Comparison of ENCODE assay signal across 26 cellular contexts in the genomic region with DNA sequence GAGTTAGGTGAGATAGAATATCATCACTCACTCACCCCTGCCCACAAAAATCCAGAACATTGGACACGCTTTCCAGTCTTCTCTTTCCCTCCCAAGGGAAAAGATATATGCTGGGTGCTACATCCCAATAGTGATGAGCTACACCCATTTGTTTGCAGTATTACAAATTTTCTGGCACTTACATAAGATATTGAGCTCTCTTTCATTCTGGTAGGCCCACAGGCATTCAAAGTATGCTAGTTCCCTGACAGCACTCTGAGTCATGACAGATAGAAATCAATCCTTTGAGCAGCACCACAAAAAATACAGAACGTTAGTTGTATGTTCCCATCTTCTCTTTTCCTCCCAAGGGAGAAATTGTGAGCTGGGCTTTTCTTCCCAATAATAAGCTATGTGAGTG.
A peak's percentile ranks its signal among the peaks of the same experiment; 100 is the strongest.
DNase-seq lines count a peak whose midpoint lies in the region; FAIRE-seq and TF ChIP-seq lines count a peak whose summit lies in the region.
"Had no signal": no experiment of that assay in that cellular context is flagged by ENCODE, and none has a peak within 500 bp of the region (broad histone marks: within the 10 kb centered on the region; RNA-seq: fewer than 3 reads in every experiment).

No MANE protein-coding gene starts in this region.

- H3K4me3 ChIP-seq in MG63 (no peak overlapping the region), astrocyte of the spinal cord (ENCODE audit: low read depth, low read length) (no peak overlapping the region)
- H3K4me3 ChIP-seq: coronary artery, right atrium auricular region, SK-N-MC, tibial nerve had no signal

- peak; percentile 16 for DNase-seq in Calu3
- peak; percentile 0 for DNase-seq in MG63
- DNase-seq in astrocyte of the spinal cord (ENCODE audit: low read depth, low spot score), result peak; percentile 73
- DNase-seq in islet precursor cell, result peak; percentile 67
- no peak for DNase-seq in activated T-helper 2 cell treated with anti-CD3 and anti-CD28 coated beads, Interferon-gamma antibody, Interleukin-2, Interleukin-4, amounts not matched to agents 10 μg/mL and 5 μg/mL and 100 μg/mL, durations not matched to agents 14 hours and 24 hours and 36 hours (ENCODE audit: low spot score)
- no peak for DNase-seq in frontal cortex (ENCODE audit: low spot score in 2 of 2)
- no peak for DNase-seq in GM03348 (ENCODE audit: low spot score)
- no peak for DNase-seq in activated naive CD4-positive, alpha-beta T cell treated with anti-CD3 and anti-CD28 coated beads, Interleukin-2, amount 10 ng/mL, durations not matched to agents 7 days and 5 days
- DNase-seq: activated CD4-positive, alpha-beta T cell treated with anti-CD3 and anti-CD28 coated beads for 36 hours; activated CD8-positive, alpha-beta memory T cell treated with anti-CD3 and anti-CD28 coated beads, Interleukin-2, amount 10 ng/mL, durations not matched to agents 7 days and 5 days; activated effector memory CD4-positive, alpha-beta T cell treated with Interleukin-2 at 50 U/mL for 16 hours; DMS153; NCI-H1105 treated with DMSO at 0.1 percent for 48 hours; NCI-H748 treated with DMSO at 0.1 percent for 48 hours; nucleus accumbens; OCI-M1; stimulated activated CD4-positive, alpha-beta T cell treated with anti-CD3 and anti-CD28 coated beads, Interleukin-15, amount 100 ng/mL, for 24 hours; stimulated activated naive B cell treated with anti-CD40 and anti-IgM and Interleukin-4, amounts not matched to agents 10 μg/mL and 1 μg/mL and 100 μg/mL, for 72 hours; T1000 had no signal

- CTCF ChIA-PET in Calu3 (lab: Charles Lee), result no interaction called here
- CTCF ChIA-PET in activated naive CD4-positive, alpha-beta T cell treated with anti-CD3 and anti-CD28 coated beads, Interleukin-2, amount 10 ng/mL, durations not matched to agents 7 days and 5 days (lab: Charles Lee), result no interaction called here

- no peaks in the 10 kb centered on the region for H3K9me3 ChIP-seq in MG63

- no peaks in the 10 kb centered on the region for H3K27me3 ChIP-seq in MG63
- H3K27me3 ChIP-seq: right atrium auricular region, tibial nerve had no signal

- no peak overlapping the region for H3K27ac Mint-ChIP-seq in Calu3 (ENCODE audit: unreplicated experiment)
- no peak overlapping the region for H3K27ac Mint-ChIP-seq in activated T-helper 2 cell treated with anti-CD3 and anti-CD28 coated beads, Interferon-gamma antibody, Interleukin-2, Interleukin-4, amounts not matched to agents 10 μg/mL and 5 μg/mL and 100 μg/mL, durations not matched to agents 14 hours and 24 hours and 36 hours
- H3K27ac Mint-ChIP-seq in activated naive CD4-positive, alpha-beta T cell treated with anti-CD3 and anti-CD28 coated beads, Interleukin-2, amount 10 ng/mL, durations not matched to agents 7 days and 5 days, result no peak overlapping the region
- H3K27ac Mint-ChIP-seq: activated CD4-positive, alpha-beta T cell treated with anti-CD3 and anti-CD28 coated beads for 36 hours; activated CD8-positive, alpha-beta memory T cell treated with anti-CD3 and anti-CD28 coated beads, Interleukin-2, amount 10 ng/mL, durations not matched to agents 7 days and 5 days; CD14-positive monocyte; stimulated activated naive B cell treated with anti-CD40 and anti-IgM and Interleukin-4, amounts not matched to agents 10 μg/mL and 1 μg/mL and 100 μg/mL, for 72 hours had no signal

- in situ Hi-C loops in astrocyte of the spinal cord (cut with HindIII; ENCODE audit: low sequenced_read_pairs), result no loop called here

- BruUV-seq in Calu3 (replicated peaks; lab: Mats Ljungman, UMichigan), result no TSS peak

- TF ChIP-seq CTCF in Calu3 (IDR thresholded peaks at IDR 0.05; ENCODE audit: unreplicated experiment) (no peak), astrocyte of the spinal cord (IDR thresholded peaks at IDR 0.05; ENCODE audit: low read depth, low read length) (no peak)

- FAIRE-seq in frontal cortex (lab: Jason Lieb, UNC), result no peak
- FAIRE-seq: GM18507, H1 had no signal

- H3K36me3 Mint-ChIP-seq in Calu3 (ENCODE audit: insufficient read depth, unreplicated experiment), result no peaks in the 10 kb centered on the region
- H3K36me3 Mint-ChIP-seq in activated T-helper 2 cell treated with anti-CD3 and anti-CD28 coated beads, Interferon-gamma antibody, Interleukin-2, Interleukin-4, amounts not matched to agents 10 μg/mL and 5 μg/mL and 100 μg/mL, durations not matched to agents 14 hours and 24 hours and 36 hours (ENCODE audit: low read depth), result no peaks in the 10 kb centered on the region
- H3K36me3 Mint-ChIP-seq in activated naive CD4-positive, alpha-beta T cell treated with anti-CD3 and anti-CD28 coated beads, Interleukin-2, amount 10 ng/mL, durations not matched to agents 7 days and 5 days, result no peaks in the 10 kb centered on the region
- H3K36me3 Mint-ChIP-seq: activated CD8-positive, alpha-beta memory T cell treated with anti-CD3 and anti-CD28 coated beads, Interleukin-2, amount 10 ng/mL, durations not matched to agents 7 days and 5 days; CD14-positive monocyte; stimulated activated naive B cell treated with anti-CD40 and anti-IgM and Interleukin-4, amounts not matched to agents 10 μg/mL and 1 μg/mL and 100 μg/mL, for 72 hours had no signal

- no peak overlapping the region for H3K4me3 Mint-ChIP-seq in Calu3 (ENCODE audit: low read depth, unreplicated experiment)
- no peak overlapping the region for H3K4me3 Mint-ChIP-seq in activated T-helper 2 cell treated with anti-CD3 and anti-CD28 coated beads, Interferon-gamma antibody, Interleukin-2, Interleukin-4, amounts not matched to agents 10 μg/mL and 5 μg/mL and 100 μg/mL, durations not matched to agents 14 hours and 24 hours and 36 hours (ENCODE audit: low read depth)
- H3K4me3 Mint-ChIP-seq in activated naive CD4-positive, alpha-beta T cell treated with anti-CD3 and anti-CD28 coated beads, Interleukin-2, amount 10 ng/mL, durations not matched to agents 7 days and 5 days, result no peak overlapping the region
- H3K4me3 Mint-ChIP-seq: activated CD4-positive, alpha-beta T cell treated with anti-CD3 and anti-CD28 coated beads for 36 hours; activated CD8-positive, alpha-beta memory T cell treated with anti-CD3 and anti-CD28 coated beads, Interleukin-2, amount 10 ng/mL, durations not matched to agents 7 days and 5 days; CD14-positive monocyte; stimulated activated naive B cell treated with anti-CD40 and anti-IgM and Interleukin-4, amounts not matched to agents 10 μg/mL and 1 μg/mL and 100 μg/mL, for 72 hours had no signal

- intact Hi-C loops in Calu3 (cut with micrococcal nuclease; ENCODE audit: unreplicated experiment), result no loop called here
- intact Hi-C loops in activated T-helper 2 cell treated with anti-CD3 and anti-CD28 coated beads, Interferon-gamma antibody, Interleukin-2, Interleukin-4, amounts not matched to agents 10 μg/mL and 5 μg/mL and 100 μg/mL, durations not matched to agents 14 hours and 24 hours and 36 hours (cut with micrococcal nuclease), result no loop called here

- H3K4me1 Mint-ChIP-seq in Calu3 (ENCODE audit: low read depth, unreplicated experiment), result peaks cover 12% of the 10 kb centered on the region
- no peaks in the 10 kb centered on the region for H3K4me1 Mint-ChIP-seq in activated T-helper 2 cell treated with anti-CD3 and anti-CD28 coated beads, Interferon-gamma antibody, Interleukin-2, Interleukin-4, amounts not matched to agents 10 μg/mL and 5 μg/mL and 100 μg/mL, durations not matched to agents 14 hours and 24 hours and 36 hours (ENCODE audit: low read depth)
- no peaks in the 10 kb centered on the region for H3K4me1 Mint-ChIP-seq in activated naive CD4-positive, alpha-beta T cell treated with anti-CD3 and anti-CD28 coated beads, Interleukin-2, amount 10 ng/mL, durations not matched to agents 7 days and 5 days
- H3K4me1 Mint-ChIP-seq: activated CD4-positive, alpha-beta T cell treated with anti-CD3 and anti-CD28 coated beads for 36 hours; activated CD8-positive, alpha-beta memory T cell treated with anti-CD3 and anti-CD28 coated beads, Interleukin-2, amount 10 ng/mL, durations not matched to agents 7 days and 5 days; CD14-positive monocyte; stimulated activated naive B cell treated with anti-CD40 and anti-IgM and Interleukin-4, amounts not matched to agents 10 μg/mL and 1 μg/mL and 100 μg/mL, for 72 hours had no signal

- no peaks in the 10 kb centered on the region for H3K36me3 ChIP-seq in MG63
- H3K36me3 ChIP-seq: right atrium auricular region, tibial nerve had no signal

- no peaks in the 10 kb centered on the region for H3K9me3 Mint-ChIP-seq in Calu3 (ENCODE audit: low read depth, unreplicated experiment)
- peaks cover 20% of the 10 kb centered on the region for H3K9me3 Mint-ChIP-seq in activated T-helper 2 cell treated with anti-CD3 and anti-CD28 coated beads, Interferon-gamma antibody, Interleukin-2, Interleukin-4, amounts not matched to agents 10 μg/mL and 5 μg/mL and 100 μg/mL, durations not matched to agents 14 hours and 24 hours and 36 hours
- peaks cover 26% of the 10 kb centered on the region for H3K9me3 Mint-ChIP-seq in activated naive CD4-positive, alpha-beta T cell treated with anti-CD3 and anti-CD28 coated beads, Interleukin-2, amount 10 ng/mL, durations not matched to agents 7 days and 5 days

- H3K27me3 Mint-ChIP-seq in Calu3 (ENCODE audit: unreplicated experiment), result no peaks in the 10 kb centered on the region
- no peaks in the 10 kb centered on the region for H3K27me3 Mint-ChIP-seq in activated T-helper 2 cell treated with anti-CD3 and anti-CD28 coated beads, Interferon-gamma antibody, Interleukin-2, Interleukin-4, amounts not matched to agents 10 μg/mL and 5 μg/mL and 100 μg/mL, durations not matched to agents 14 hours and 24 hours and 36 hours (ENCODE audit: low read depth)
- no peaks in the 10 kb centered on the region for H3K27me3 Mint-ChIP-seq in activated naive CD4-positive, alpha-beta T cell treated with anti-CD3 and anti-CD28 coated beads, Interleukin-2, amount 10 ng/mL, durations not matched to agents 7 days and 5 days
- H3K27me3 Mint-ChIP-seq: activated CD4-positive, alpha-beta T cell treated with anti-CD3 and anti-CD28 coated beads for 36 hours; activated CD8-positive, alpha-beta memory T cell treated with anti-CD3 and anti-CD28 coated beads, Interleukin-2, amount 10 ng/mL, durations not matched to agents 7 days and 5 days; stimulated activated naive B cell treated with anti-CD40 and anti-IgM and Interleukin-4, amounts not matched to agents 10 μg/mL and 1 μg/mL and 100 μg/mL, for 72 hours had no signal

Comparison
In these comparisons a context has a peak if more than half of its experiments do, and no peak if none do; other contexts are left out.
1. DNase-seq: peak in Calu3 (single experiment), MG63 (single experiment), astrocyte of the spinal cord (single experiment) and islet precursor cell (single experiment); none in activated T-helper 2 cell treated with anti-CD3 and anti-CD28 coated beads, Interferon-gamma antibody, Interleukin-2, Interleukin-4, amounts not matched to agents 10 μg/mL and 5 μg/mL and 100 μg/mL, durations not matched to agents 14 hours and 24 hours and 36 hours (single experiment), frontal cortex (0 of 2), GM03348 (single experiment) and activated naive CD4-positive, alpha-beta T cell treated with anti-CD3 and anti-CD28 coated beads, Interleukin-2, amount 10 ng/mL, durations not matched to agents 7 days and 5 days (single experiment).